In genomic region chr6:40922281-40922680, GRCh38 we compare ENCODE assay signal across 22 cellular contexts.
DNase-seq lines count a peak whose midpoint lies in the region; ATAC-seq lines count a peak whose summit lies in the region.
"Had no signal": no experiment of that assay in that cellular context is flagged by ENCODE, and none has a peak within 500 bp of the region (broad histone marks: within the 10 kb centered on the region; RNA-seq: fewer than 3 reads in every experiment).

No MANE protein-coding gene starts in this region.

- DNase-seq in A172 (ENCODE audit: low spot score) (peak; percentile 21), GM04503 (ENCODE audit: low read depth) (peak; percentile 28), amniotic epithelial cell (ENCODE audit: low read depth) (peak; percentile 32), fibroblast of peridontal ligament (ENCODE audit: extremely low read depth) (peak; percentile 29), NCI-H345 (lab: John Stamatoyannopoulos, UW) (no peak), NCI-H2227 treated with DMSO at 0.1 percent for 48 hours (lab: John Stamatoyannopoulos, UW) (no peak), NCI-H187 (lab: John Stamatoyannopoulos, UW) (no peak)
- DNase-seq: activated B cell treated with CpG ODN at 0.5 μM for 24 hours; Caco-2; DMS79 treated with DMSO at 0.1 percent for 48 hours; effector CD4-positive, alpha-beta T cell; lower lobe of right lung; NCI-H1105; NCI-H2081; NCI-H446; PC-9; substantia nigra; upper lobe of left lung had no signal

- no peak for ATAC-seq in GM21717 (IDR thresholded peaks at IDR 0.05; ENCODE audit: unreplicated experiment)
- ATAC-seq: activated naive CD4-positive, alpha-beta T cell treated with anti-CD3 and anti-CD28 coated beads, Interleukin-2, amount 50 U/mL, for 72 hours; activated T-helper 17 cell treated with anti-CD3 and anti-CD28 coated beads, Interleukin-2, amount 50 U/mL, for 72 hours; HepG2; lower lobe of right lung had no signal

Comparison
In these comparisons a context has a peak if more than half of its experiments do, and no peak if none do; other contexts are left out.
1. DNase-seq: peak in A172 (single experiment), GM04503 (single experiment), amniotic epithelial cell (single experiment) and fibroblast of peridontal ligament (single experiment); none in NCI-H345 (single experiment), NCI-H2227 treated with DMSO at 0.1 percent for 48 hours (single experiment) and NCI-H187 (0 of 2).